Comparison of ENCODE assay signal across 8 cellular contexts in the genomic region with DNA sequence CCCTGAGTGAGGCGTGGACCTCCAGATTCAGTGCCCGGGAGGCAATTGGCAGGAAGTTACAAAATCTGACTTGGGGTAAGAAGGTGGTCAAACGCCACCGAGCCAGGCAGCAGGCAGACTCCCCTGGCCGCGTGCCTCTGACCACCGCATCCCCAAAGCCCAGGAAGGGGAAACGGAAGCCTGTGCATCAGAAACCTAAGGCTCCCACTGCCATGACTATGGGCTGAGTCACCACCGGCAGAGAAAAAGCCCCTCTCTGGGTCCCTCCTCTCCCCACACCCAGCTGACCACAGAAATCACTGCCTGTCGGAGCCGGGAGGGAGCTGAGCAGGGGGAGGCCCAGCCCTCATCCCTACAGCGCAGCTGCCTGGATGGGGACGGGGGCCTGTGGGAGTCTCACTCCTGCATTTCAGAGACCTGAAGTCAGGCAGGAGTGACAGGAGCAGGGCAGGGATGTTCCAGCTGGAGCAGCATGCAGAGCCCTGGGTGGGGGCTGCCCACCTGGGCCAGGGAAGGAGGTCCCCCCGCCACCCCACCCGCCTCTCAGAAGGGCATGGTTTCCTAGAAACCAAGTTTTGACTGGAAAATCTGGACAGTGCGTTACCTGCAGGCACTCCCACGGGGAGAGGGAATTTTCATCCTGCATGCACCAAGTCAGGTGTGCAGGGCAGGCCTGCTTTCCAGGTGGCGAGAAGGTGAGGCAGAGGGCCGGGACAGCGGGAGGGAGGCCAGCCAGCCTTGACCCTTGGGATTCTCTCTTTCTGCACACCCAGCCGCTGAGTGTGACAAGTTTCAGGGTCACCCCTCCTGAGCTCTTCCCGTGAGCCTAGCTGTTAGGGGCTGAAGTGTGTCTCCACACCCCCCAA.
A peak's percentile ranks its signal among the peaks of the same experiment; 100 is the strongest.
DNase-seq lines count a peak whose midpoint lies in the region; ATAC-seq and TF ChIP-seq lines count a peak whose summit lies in the region.

No MANE protein-coding gene starts in this region.

- peaks cover 28% of the 10 kb centered on the region for H3K36me3 Mint-ChIP-seq in chondrocyte (ENCODE audit: low read depth)
- H3K36me3 Mint-ChIP-seq in activated T-helper 2 cell treated with anti-CD3 and anti-CD28 coated beads, Interferon-gamma antibody, Interleukin-2, Interleukin-4, amounts not matched to agents 10 μg/mL and 5 μg/mL and 100 μg/mL, durations not matched to agents 14 hours and 24 hours and 36 hours (ENCODE audit: low read depth): peaks cover 37% of the 10 kb centered on the region

- H3K27ac Mint-ChIP-seq in chondrocyte (ENCODE audit: unreplicated experiment): peak overlapping the region; percentile 96
- H3K27ac Mint-ChIP-seq in activated T-helper 2 cell treated with anti-CD3 and anti-CD28 coated beads, Interferon-gamma antibody, Interleukin-2, Interleukin-4, amounts not matched to agents 10 μg/mL and 5 μg/mL and 100 μg/mL, durations not matched to agents 14 hours and 24 hours and 36 hours: no peak overlapping the region

- ATAC-seq in HG03378 (IDR thresholded peaks at IDR 0.05; ENCODE audit: unreplicated experiment) (no peak), HG03521 (IDR thresholded peaks at IDR 0.05; ENCODE audit: unreplicated experiment) (no peak)

- H3K4me3 ChIP-seq in GM12865 (ENCODE audit: low read depth, low read length): no peak overlapping the region

- no peaks in the 10 kb centered on the region for H3K27me3 Mint-ChIP-seq in chondrocyte (ENCODE audit: low read depth)
- H3K27me3 Mint-ChIP-seq in activated T-helper 2 cell treated with anti-CD3 and anti-CD28 coated beads, Interferon-gamma antibody, Interleukin-2, Interleukin-4, amounts not matched to agents 10 μg/mL and 5 μg/mL and 100 μg/mL, durations not matched to agents 14 hours and 24 hours and 36 hours (ENCODE audit: low read depth): no peaks in the 10 kb centered on the region

- intact Hi-C loops in activated T-helper 2 cell treated with anti-CD3 and anti-CD28 coated beads, Interferon-gamma antibody, Interleukin-2, Interleukin-4, amounts not matched to agents 10 μg/mL and 5 μg/mL and 100 μg/mL, durations not matched to agents 14 hours and 24 hours and 36 hours (cut with micrococcal nuclease): no loop called here

- TF ChIP-seq CTCF in GM12865 (IDR thresholded peaks at IDR 0.05; ENCODE audit: insufficient read depth, low read depth, low read length, missing control alignments) (no peak), chondrocyte (IDR thresholded peaks at IDR 0.05) (no peak)

- peaks cover 2% of the 10 kb centered on the region for H3K9me3 Mint-ChIP-seq in chondrocyte (ENCODE audit: low read depth)
- peaks cover 14% of the 10 kb centered on the region for H3K9me3 Mint-ChIP-seq in activated T-helper 2 cell treated with anti-CD3 and anti-CD28 coated beads, Interferon-gamma antibody, Interleukin-2, Interleukin-4, amounts not matched to agents 10 μg/mL and 5 μg/mL and 100 μg/mL, durations not matched to agents 14 hours and 24 hours and 36 hours

- peak overlapping the region; percentile 47 for H3K4me3 Mint-ChIP-seq in chondrocyte (ENCODE audit: unreplicated experiment)
- H3K4me3 Mint-ChIP-seq in activated T-helper 2 cell treated with anti-CD3 and anti-CD28 coated beads, Interferon-gamma antibody, Interleukin-2, Interleukin-4, amounts not matched to agents 10 μg/mL and 5 μg/mL and 100 μg/mL, durations not matched to agents 14 hours and 24 hours and 36 hours (ENCODE audit: low read depth): no peak overlapping the region

- H3K4me1 Mint-ChIP-seq in chondrocyte (ENCODE audit: low read depth): peaks cover 69% of the 10 kb centered on the region
- H3K4me1 Mint-ChIP-seq in activated T-helper 2 cell treated with anti-CD3 and anti-CD28 coated beads, Interferon-gamma antibody, Interleukin-2, Interleukin-4, amounts not matched to agents 10 μg/mL and 5 μg/mL and 100 μg/mL, durations not matched to agents 14 hours and 24 hours and 36 hours (ENCODE audit: low read depth): peaks cover 2% of the 10 kb centered on the region

- peak; percentile 58 for DNase-seq in GM12865 (ENCODE audit: low read depth)
- DNase-seq in RKO (ENCODE audit: low spot score): peak; percentile 79
- no peak for DNase-seq in chondrocyte (ENCODE audit: low spot score)
- DNase-seq in myocyte (ENCODE audit: low read depth): peak; percentile 99
- no peak for DNase-seq in putamen (ENCODE audit: low spot score)
- no peak for DNase-seq in activated T-helper 2 cell treated with anti-CD3 and anti-CD28 coated beads, Interferon-gamma antibody, Interleukin-2, Interleukin-4, amounts not matched to agents 10 μg/mL and 5 μg/mL and 100 μg/mL, durations not matched to agents 14 hours and 24 hours and 36 hours (ENCODE audit: low spot score)

Comparison
In these comparisons a context has a peak if more than half of its experiments do, and no peak if none do; other contexts are left out.
1. DNase-seq: peak in GM12865 (single experiment), RKO (single experiment) and myocyte (single experiment); none in chondrocyte (single experiment), putamen (single experiment) and activated T-helper 2 cell treated with anti-CD3 and anti-CD28 coated beads, Interferon-gamma antibody, Interleukin-2, Interleukin-4, amounts not matched to agents 10 μg/mL and 5 μg/mL and 100 μg/mL, durations not matched to agents 14 hours and 24 hours and 36 hours (single experiment).